ENCODE assay signal across 19 cellular contexts in the genomic region with DNA sequence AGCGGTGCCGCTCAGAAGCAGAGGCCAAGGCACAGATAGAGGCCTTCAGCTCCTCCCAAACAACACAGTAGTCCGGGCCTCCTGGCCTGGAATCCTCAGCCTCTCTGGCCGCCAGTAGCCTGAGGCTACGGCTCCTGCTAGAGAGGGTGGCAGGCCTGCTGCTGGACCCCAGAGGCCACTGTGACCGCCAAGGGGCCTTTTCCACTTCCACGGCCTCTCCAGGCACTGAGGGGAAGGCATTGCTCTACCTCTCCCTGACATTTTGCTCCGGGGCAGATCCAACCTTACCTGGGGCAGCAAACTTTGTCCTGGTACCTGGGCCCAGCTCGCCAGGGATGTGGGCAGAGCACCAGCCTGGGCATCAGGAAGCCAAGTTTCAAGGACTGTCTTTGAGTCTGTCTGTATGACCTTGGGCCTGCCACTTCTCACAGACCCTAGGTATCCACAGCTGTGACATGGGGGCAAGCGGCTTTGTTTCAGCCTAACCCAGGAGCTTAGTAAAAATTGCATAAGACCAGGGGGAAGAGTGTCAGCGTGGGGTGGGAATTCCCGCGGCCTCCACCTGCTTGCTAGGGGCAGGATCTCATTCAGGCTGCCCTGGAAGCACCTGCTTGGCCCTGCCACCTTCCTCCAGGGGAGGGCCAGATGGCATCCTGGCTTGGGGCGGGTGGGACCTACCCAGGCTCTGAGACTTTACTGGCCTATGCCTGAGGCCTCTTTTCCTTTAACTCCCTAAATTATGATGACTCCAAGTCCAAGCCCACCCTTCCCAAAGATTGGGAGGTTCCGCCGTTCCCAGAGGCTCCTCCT. TPM values are rescaled to one million over a fixed set of nuclear protein-coding genes. Genes with fewer than 3 reads are reported as not detected.
DNase-seq lines count a peak whose midpoint lies in the region; ATAC-seq and TF ChIP-seq lines count a peak whose summit lies in the region.
"Had no signal": no experiment of that assay in that cellular context is flagged by ENCODE, and none has a peak within 500 bp of the region (broad histone marks: within the 10 kb centered on the region; RNA-seq: fewer than 3 reads in every experiment).

No MANE protein-coding gene starts in this region.

- TF ChIP-seq CTCF in KMS-11 (conservative IDR thresholded peaks at IDR 0.05; ENCODE audit: low read depth, low read length) (no peak), esophagus muscularis mucosa (IDR thresholded peaks at IDR 0.05) (no peak)

- H3K36me3 Mint-ChIP-seq in activated T-cell treated with anti-CD3 and anti-CD28 coated beads, Interleukin-2, amount 50 U/mL, for 24 hours (ENCODE audit: low read depth): no peaks in the 10 kb centered on the region
- H3K36me3 Mint-ChIP-seq in stimulated activated memory B cell treated with anti-CD40 and anti-IgM and Interleukin-4, amounts not matched to agents 10 μg/mL and 1 μg/mL and 100 μg/mL, for 72 hours: peaks cover 36% of the 10 kb centered on the region

- H4K20me1 ChIP-seq in KMS-11 (ENCODE audit: insufficient read depth): no peaks in the 10 kb centered on the region

- H3K4me2 ChIP-seq in KMS-11: no peak overlapping the region

- DNase-seq in activated T-cell treated with anti-CD3 and anti-CD28 coated beads, Interleukin-2, amount 50 U/mL, for 24 hours: no peak
- no peak for DNase-seq in activated T-cell treated with anti-CD3 and anti-CD28 coated beads, Interleukin-2, amount 50 U/mL, for 1 hour
- DNase-seq in esophagus muscularis mucosa (ENCODE audit: extremely low spot score) (peak; percentile 55), SW 1271 (lab: John Stamatoyannopoulos, UW) (no peak), NOMO-1 (lab: John Stamatoyannopoulos, UW; ENCODE audit: unreplicated experiment in 2 of 2) (no peak), cerebellar cortex (ENCODE audit: low spot score) (no peak)
- DNase-seq: activated gamma-delta T cell had no signal

- peaks cover 56% of the 10 kb centered on the region for H3K4me1 Mint-ChIP-seq in activated T-cell treated with anti-CD3 and anti-CD28 coated beads, Interleukin-2, amount 50 U/mL, for 24 hours (ENCODE audit: low read depth)
- peaks cover 55% of the 10 kb centered on the region for H3K4me1 Mint-ChIP-seq in stimulated activated memory B cell treated with anti-CD40 and anti-IgM and Interleukin-4, amounts not matched to agents 10 μg/mL and 1 μg/mL and 100 μg/mL, for 72 hours

- WGBS in esophagus muscularis mucosa: 84% methylated on average over 9 of the region's 16 CpGs

- no peaks in the 10 kb centered on the region for H3K79me2 ChIP-seq in KMS-11 (ENCODE audit: insufficient read depth, low read depth)

- peak overlapping the region; percentile 47 for H3K27ac Mint-ChIP-seq in activated T-cell treated with anti-CD3 and anti-CD28 coated beads, Interleukin-2, amount 50 U/mL, for 24 hours
- H3K27ac Mint-ChIP-seq in stimulated activated memory B cell treated with anti-CD40 and anti-IgM and Interleukin-4, amounts not matched to agents 10 μg/mL and 1 μg/mL and 100 μg/mL, for 72 hours: peak overlapping the region; percentile 49
- H3K27ac Mint-ChIP-seq: T-helper 17 cell had no signal

- peaks cover 4% of the 10 kb centered on the region for H3K4me1 ChIP-seq in KMS-11 (ENCODE audit: low read depth, poor library complexity, severe bottlenecking)
- H3K4me1 ChIP-seq in esophagus muscularis mucosa: peaks cover 0 to 5% (median 4%) of the 10 kb centered on the region in 4 donors
- H3K4me1 ChIP-seq: breast epithelium, colonic mucosa, pancreas had no signal

- H3K27me3 Mint-ChIP-seq in activated T-cell treated with anti-CD3 and anti-CD28 coated beads, Interleukin-2, amount 50 U/mL, for 24 hours: no peaks in the 10 kb centered on the region
- no peaks in the 10 kb centered on the region for H3K27me3 Mint-ChIP-seq in stimulated activated memory B cell treated with anti-CD40 and anti-IgM and Interleukin-4, amounts not matched to agents 10 μg/mL and 1 μg/mL and 100 μg/mL, for 72 hours

- H3K27me3 ChIP-seq in KMS-11 (ENCODE audit: insufficient read depth, low read depth) (no peaks in the 10 kb centered on the region), esophagus muscularis mucosa (peaks cover 0 to 51% (median 0%) of the 10 kb centered on the region in 4 donors)
- H3K27me3 ChIP-seq: breast epithelium, colonic mucosa, pancreas, upper lobe of right lung had no signal

- intact Hi-C loops in esophagus muscularis mucosa (cut with DNase I): loop anchor here (5.0 to 10.0 kb wide), 2 partner anchors 72 to 139 kb away; no protein-coding TSS in a partner anchor

- peak overlapping the region; percentile 58; the same call in 1 of the 2 replicates for H2AFZ ChIP-seq in KMS-11 (ENCODE audit: low read depth)

- H3K27ac ChIP-seq in KMS-11 (no peak overlapping the region), esophagus muscularis mucosa (replicated peaks in 1 of 4) (no peak overlapping the region)
- H3K27ac ChIP-seq: breast epithelium, C4-2B, colonic mucosa, pancreas, upper lobe of right lung had no signal

- H3K4me3 ChIP-seq in KMS-11 (IDR thresholded peaks at IDR 0.05; ENCODE audit: insufficient read depth, low read depth, low read length): no peak overlapping the region
- no peak overlapping the region for H3K4me3 ChIP-seq in esophagus muscularis mucosa
- H3K4me3 ChIP-seq: breast epithelium, colonic mucosa, MG63, pancreas, upper lobe of right lung had no signal

- no peaks in the 10 kb centered on the region for H3K9me3 Mint-ChIP-seq in activated T-cell treated with anti-CD3 and anti-CD28 coated beads, Interleukin-2, amount 50 U/mL, for 24 hours
- peaks cover 3% of the 10 kb centered on the region for H3K9me3 Mint-ChIP-seq in stimulated activated memory B cell treated with anti-CD40 and anti-IgM and Interleukin-4, amounts not matched to agents 10 μg/mL and 1 μg/mL and 100 μg/mL, for 72 hours

- no peaks in the 10 kb centered on the region for H3K9me3 ChIP-seq in esophagus muscularis mucosa
- H3K9me3 ChIP-seq: breast epithelium, colonic mucosa, MG63, pancreas, upper lobe of right lung had no signal

- ATAC-seq in stimulated activated memory B cell treated with anti-CD40 and anti-IgM and Interleukin-4, amounts not matched to agents 10 μg/mL and 1 μg/mL and 100 μg/mL, for 72 hours: no peak

- no peak for TF ChIP-seq EP300 in esophagus muscularis mucosa (IDR thresholded peaks at IDR 0.05)

- no peaks in the 10 kb centered on the region for H3K36me3 ChIP-seq in KMS-11 (ENCODE audit: insufficient read depth)
- no peaks in the 10 kb centered on the region for H3K36me3 ChIP-seq in esophagus muscularis mucosa
- H3K36me3 ChIP-seq: breast epithelium, colonic mucosa, MG63, pancreas, upper lobe of right lung had no signal

- H3K9ac ChIP-seq in KMS-11: no peak overlapping the region

- H3K4me3 Mint-ChIP-seq in activated T-cell treated with anti-CD3 and anti-CD28 coated beads, Interleukin-2, amount 50 U/mL, for 24 hours: no peak overlapping the region
- H3K4me3 Mint-ChIP-seq in stimulated activated memory B cell treated with anti-CD40 and anti-IgM and Interleukin-4, amounts not matched to agents 10 μg/mL and 1 μg/mL and 100 μg/mL, for 72 hours: no peak overlapping the region
- H3K4me3 Mint-ChIP-seq: T-helper 17 cell had no signal

- no peak for TF ChIP-seq POLR2A in esophagus muscularis mucosa (IDR thresholded peaks at IDR 0.05; ENCODE audit: low read depth)

RNA-seq across cellular contexts. Expression of a gene that starts 33.2 kb away (rescaled TPM):
- total RNA-seq in esophagus muscularis mucosa: under 1 TPM in 3 of 4 donors, not detected in 1; under 0.01 to 0.34 (median 0.17) TPM
- total RNA-seq: fibroblast of lung, glomerular endothelial cell, IMR-90 had no signal

RNA-seq across cellular contexts. Expression of a gene that starts 39.3 kb away (rescaled TPM):
- total RNA-seq in esophagus muscularis mucosa: 10 to 100 TPM; 22.7 to 54.9 (median 36.9) TPM

RNA-seq across cellular contexts. Expression of a gene that starts 52.8 kb away (rescaled TPM):
- 10 to 100 TPM; 17.4 to 21.4 (median 19.1) TPM for total RNA-seq in esophagus muscularis mucosa
